In the genomic region with DNA sequence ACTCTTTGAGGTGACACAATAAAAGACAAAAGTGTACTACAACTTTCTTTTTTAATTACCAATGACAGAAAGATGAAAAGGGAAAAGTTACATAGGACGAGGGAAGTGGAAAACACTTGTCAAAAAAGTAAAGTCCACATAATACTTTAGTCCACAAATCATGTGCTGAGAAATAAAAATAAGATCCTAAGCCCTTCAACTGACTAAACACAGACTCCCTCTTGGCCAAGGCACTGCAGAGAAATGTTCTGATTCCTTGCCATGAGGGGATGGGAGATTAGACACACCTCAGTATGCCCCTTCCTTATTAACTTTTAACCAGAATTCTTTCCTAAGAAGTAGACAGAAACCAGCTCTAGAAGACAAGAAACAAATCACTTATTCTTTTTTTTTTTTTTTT, we compare ENCODE assay signal across 9 cellular contexts.
"Had no signal": no experiment of that assay in that cellular context is flagged by ENCODE, and none has a peak within 500 bp of the region (broad histone marks: within the 10 kb centered on the region; RNA-seq: fewer than 3 reads in every experiment).

No MANE protein-coding gene starts in this region.

- H3K4me3 ChIP-seq: GM23248, GM23338, HAP-1 had no signal

- H3K27ac ChIP-seq: GM23248 had no signal

- H3K4me3 Mint-ChIP-seq: GM23338, H9, HFFc6 had no signal

- H3K27ac Mint-ChIP-seq: GM23338, HFFc6 had no signal

- H3K4me2 ChIP-seq: GM23338 had no signal

- H3K9ac ChIP-seq: GM23248 had no signal

- DNase-seq: GM23248, GOT3, H7, H9, HCEC 1CT, HFFc6 had no signal

- H2AFZ ChIP-seq: GM23248 had no signal

- ATAC-seq: GM23338, HCT116 had no signal

- H3K9me3 ChIP-seq: HAP-1 had no signal

- H3K36me3 ChIP-seq: HAP-1 had no signal
